Comparison of ENCODE assay signal across 22 cellular contexts in genomic region chr2:180307096-180307495, GRCh38.
DNase-seq lines count a peak whose midpoint lies in the region; FAIRE-seq and TF ChIP-seq lines count a peak whose summit lies in the region.
"Had no signal": no experiment of that assay in that cellular context is flagged by ENCODE, and none has a peak within 500 bp of the region (broad histone marks: within the 10 kb centered on the region; RNA-seq: fewer than 3 reads in every experiment).

No MANE protein-coding gene starts in this region.

- DNase-seq in activated CD4-positive, alpha-beta T cell treated with anti-CD3 and anti-CD28 coated beads, Interleukin-2, amount 10 ng/mL, durations not matched to agents 24 days and 14 days = no peak
- no peak for DNase-seq in mesothelial cell of epicardium (ENCODE audit: low spot score in 2 of 2, unreplicated experiment in 2 of 2)
- no peak for DNase-seq in HFFc6
- DNase-seq: AML-193; BE2C; Caco-2; CD4-positive, CD25-positive, alpha-beta regulatory T cell; CD8-positive, alpha-beta T cell; DMS 273 treated with DMSO at 0.1 percent for 48 hours; DMS79; GF-D8; GM23248; H7; HCEC 1CT had no signal

- H3K27ac ChIP-seq in BLaER1 treated with 17β-estradiol and CSF1 and Interleukin-3, amounts not matched to agents 10 nM and 100 nM = peak overlapping the region in 1 of 11 experiments; percentile 23; a peak in 3 of 22 replicates
- no peak overlapping the region for H3K27ac ChIP-seq in HEK293 (ENCODE audit: extremely low read depth, low read depth, low read length)
- H3K27ac ChIP-seq: C4-2B, GM23248 had no signal

- no peak overlapping the region for H3K9ac ChIP-seq in BLaER1 treated with 17β-estradiol and CSF1 and Interleukin-3, amounts not matched to agents 10 nM and 100 nM
- H3K9ac ChIP-seq: GM23248 had no signal

- no peaks in the 10 kb centered on the region for H4K20me1 ChIP-seq in BLaER1 treated with 17β-estradiol and CSF1 and Interleukin-3, amounts not matched to agents 10 nM and 100 nM

- no peaks in the 10 kb centered on the region for H3K27me3 ChIP-seq in BLaER1 treated with 17β-estradiol and CSF1 and Interleukin-3, amounts not matched to agents 10 nM and 100 nM
- H3K27me3 ChIP-seq: BE2C had no signal

- 0 out of 22 replicates have a peak, but pooled peaks cover 0 to 8% (median 0%) of the 10 kb centered on the region in 11 experiments for H3K9me3 ChIP-seq in BLaER1 treated with 17β-estradiol and CSF1 and Interleukin-3, amounts not matched to agents 10 nM and 100 nM (replicated peaks in 1 of 11)
- no peaks in the 10 kb centered on the region for H3K9me3 ChIP-seq in HEK293 (ENCODE audit: control insufficient read depth, insufficient read depth, low read depth, low read length)
- H3K9me3 ChIP-seq: BE2C, Caco-2 had no signal

- TF ChIP-seq CTCF in HEK293 (tag by site-specific recombination; IDR thresholded peaks at IDR 0.05) (no peak), mesothelial cell of epicardium (IDR thresholded peaks at IDR 0.05; ENCODE audit: unreplicated experiment) (no peak), HFFc6 (IDR thresholded peaks at IDR 0.05) (no peak)

- peak overlapping the region in 8 of 11 experiments; percentile 2 to 59 (median 40); a peak in 11 of 22 replicates for H3K4me2 ChIP-seq in BLaER1 treated with 17β-estradiol and CSF1 and Interleukin-3, amounts not matched to agents 10 nM and 100 nM

- peak; percentile 8 for FAIRE-seq in endometrium (lab: Jason Lieb, UNC)
- FAIRE-seq: D721Med, GM12891, GM18507, H1 had no signal

- no peaks in the 10 kb centered on the region for H3K4me1 Mint-ChIP-seq in activated CD4-positive, alpha-beta T cell treated with anti-CD3 and anti-CD28 coated beads, Interleukin-2, amount 10 ng/mL, durations not matched to agents 24 days and 14 days
- H3K4me1 Mint-ChIP-seq in mesothelial cell of epicardium = no peaks in the 10 kb centered on the region
- peaks cover 18% of the 10 kb centered on the region for H3K4me1 Mint-ChIP-seq in HFFc6 (ENCODE audit: low read depth)
- H3K4me1 Mint-ChIP-seq: CD4-positive, CD25-positive, alpha-beta regulatory T cell had no signal

- peaks cover 0 to 22% (median 13%) of the 10 kb centered on the region in 10 experiments; a peak in 11 of 20 replicates for H3K4me1 ChIP-seq in BLaER1 treated with 17β-estradiol and CSF1 and Interleukin-3, amounts not matched to agents 10 nM and 100 nM
- H3K4me1 ChIP-seq in HEK293 (ENCODE audit: control insufficient read depth, insufficient read depth, low read length) = no peaks in the 10 kb centered on the region
- H3K4me1 ChIP-seq: BE2C, Caco-2 had no signal

- no peaks in the 10 kb centered on the region for H3K36me3 ChIP-seq in BLaER1 treated with 17β-estradiol and CSF1 and Interleukin-3, amounts not matched to agents 10 nM and 100 nM
- H3K36me3 ChIP-seq in HEK293 (ENCODE audit: control insufficient read depth in 2 of 2, insufficient read depth in 1 of 2, low read length in 2 of 2) = no peaks in the 10 kb centered on the region
- H3K36me3 ChIP-seq: BE2C had no signal

- no peaks in the 10 kb centered on the region for H3K36me3 Mint-ChIP-seq in activated CD4-positive, alpha-beta T cell treated with anti-CD3 and anti-CD28 coated beads, Interleukin-2, amount 10 ng/mL, durations not matched to agents 24 days and 14 days (ENCODE audit: low read depth)
- H3K36me3 Mint-ChIP-seq in mesothelial cell of epicardium = no peaks in the 10 kb centered on the region
- H3K36me3 Mint-ChIP-seq in HFFc6 (ENCODE audit: low read depth) = no peaks in the 10 kb centered on the region
- H3K36me3 Mint-ChIP-seq: CD4-positive, CD25-positive, alpha-beta regulatory T cell; CD8-positive, alpha-beta T cell had no signal

- no peak overlapping the region for H3K4me3 ChIP-seq in BLaER1 treated with 17β-estradiol and CSF1 and Interleukin-3, amounts not matched to agents 10 nM and 100 nM
- H3K4me3 ChIP-seq in HEK293 (ENCODE audit: low read depth, low read length) = no peak overlapping the region
- H3K4me3 ChIP-seq: GM23248 had no signal

- intact Hi-C loops in activated CD4-positive, alpha-beta T cell treated with anti-CD3 and anti-CD28 coated beads, Interleukin-2, amount 10 ng/mL, durations not matched to agents 24 days and 14 days (cut with micrococcal nuclease) = no loop called here

- H3K9me3 Mint-ChIP-seq in activated CD4-positive, alpha-beta T cell treated with anti-CD3 and anti-CD28 coated beads, Interleukin-2, amount 10 ng/mL, durations not matched to agents 24 days and 14 days = no peaks in the 10 kb centered on the region
- no peaks in the 10 kb centered on the region for H3K9me3 Mint-ChIP-seq in mesothelial cell of epicardium
- no peaks in the 10 kb centered on the region for H3K9me3 Mint-ChIP-seq in HFFc6
- H3K9me3 Mint-ChIP-seq: CD8-positive, alpha-beta T cell had no signal

- no peaks in the 10 kb centered on the region for H3K27me3 Mint-ChIP-seq in activated CD4-positive, alpha-beta T cell treated with anti-CD3 and anti-CD28 coated beads, Interleukin-2, amount 10 ng/mL, durations not matched to agents 24 days and 14 days
- H3K27me3 Mint-ChIP-seq in mesothelial cell of epicardium (ENCODE audit: low read depth) (no peaks in the 10 kb centered on the region), HFFc6 (ENCODE audit: insufficient read depth) (no peaks in the 10 kb centered on the region)
- H3K27me3 Mint-ChIP-seq: CD4-positive, CD25-positive, alpha-beta regulatory T cell had no signal

- no peak overlapping the region for H3K27ac Mint-ChIP-seq in activated CD4-positive, alpha-beta T cell treated with anti-CD3 and anti-CD28 coated beads, Interleukin-2, amount 10 ng/mL, durations not matched to agents 24 days and 14 days
- H3K27ac Mint-ChIP-seq in mesothelial cell of epicardium (no peak overlapping the region), HFFc6 (no peak overlapping the region)
- H3K27ac Mint-ChIP-seq: CD4-positive, CD25-positive, alpha-beta regulatory T cell; CD8-positive, alpha-beta T cell had no signal

- CTCF ChIA-PET in HEK293 (lab: Yijun Ruan, JAX) = no interaction called here

- POLR2A ChIA-PET in HEK293 (lab: Yijun Ruan, JAX) = no interaction called here

- H3K4me3 Mint-ChIP-seq in activated CD4-positive, alpha-beta T cell treated with anti-CD3 and anti-CD28 coated beads, Interleukin-2, amount 10 ng/mL, durations not matched to agents 24 days and 14 days = no peak overlapping the region
- H3K4me3 Mint-ChIP-seq in mesothelial cell of epicardium = no peak overlapping the region
- no peak overlapping the region for H3K4me3 Mint-ChIP-seq in HFFc6
- H3K4me3 Mint-ChIP-seq: CD4-positive, CD25-positive, alpha-beta regulatory T cell; CD8-positive, alpha-beta T cell had no signal

TF ChIP-seq in HEK293, 187 proteins besides CTCF, POLR2A, EP300 and RAD21 (continues in another document):
- TF ChIP-seq KLF16 (tag by site-specific recombination; IDR thresholded peaks at IDR 0.05) (no peak), KLF8 (tag by site-specific recombination; IDR thresholded peaks at IDR 0.05) (no peak), ZNF354C (tag by site-specific recombination; IDR thresholded peaks at IDR 0.05; ENCODE audit: borderline replicate concordance, low read depth) (no peak), ZNF571 (tag by site-specific recombination; IDR thresholded peaks at IDR 0.05) (no peak), WT1 (tag by site-specific recombination; IDR thresholded peaks at IDR 0.05) (0 out of 2 replicates have a peak, but pooled peaks have one; percentile 36), ZBTB11 (tag by site-specific recombination; conservative IDR thresholded peaks at IDR 0.05; ENCODE audit: low read depth) (no peak), ZNF580 (tag by site-specific recombination; IDR thresholded peaks at IDR 0.05) (peak; percentile 66), GLI4 (tag by site-specific recombination; IDR thresholded peaks at IDR 0.05) (no peak), OSR2 (tag by site-specific recombination; IDR thresholded peaks at IDR 0.05) (peak; percentile 68; the same call in 1 of the 2 replicates), ATF2 (tag by site-specific recombination; IDR thresholded peaks at IDR 0.05; ENCODE audit: low read depth) (no peak)
